8 cellular contexts compared by ENCODE assay signal in the genomic region with DNA sequence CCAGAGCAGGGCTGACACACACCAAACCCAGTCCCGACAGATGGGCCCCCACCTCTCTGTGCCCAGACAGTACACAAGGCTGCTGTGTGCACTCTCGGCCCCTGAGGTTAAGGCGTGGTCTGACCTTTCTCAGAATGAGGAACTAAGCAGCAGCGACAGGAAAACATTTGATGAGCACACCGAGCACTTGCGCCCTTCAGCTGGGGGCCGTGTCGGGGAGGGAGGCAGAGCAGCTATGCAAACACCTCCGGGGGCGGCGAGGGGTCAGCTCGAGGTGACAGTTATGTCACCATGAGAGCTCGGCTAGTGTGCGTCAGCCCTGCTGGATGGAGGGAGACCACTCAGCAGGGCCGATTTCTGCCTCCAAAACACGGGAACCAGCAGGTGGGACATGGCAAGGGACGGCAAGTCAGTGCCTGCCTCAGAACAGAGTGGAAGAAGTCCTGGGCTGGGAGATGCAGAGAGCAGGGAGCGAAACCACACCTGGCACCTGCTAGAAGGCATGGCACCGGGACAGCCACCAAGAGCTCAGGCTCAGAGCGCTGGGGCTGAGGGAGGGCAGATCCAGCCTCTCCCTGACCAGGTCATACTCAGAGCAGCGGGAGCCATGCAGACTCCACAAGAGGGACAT. TPM values are rescaled to one million over a fixed set of nuclear protein-coding genes. Genes with fewer than 3 reads are reported as not detected.
DNase-seq lines count a peak whose midpoint lies in the region; ATAC-seq, FAIRE-seq and TF ChIP-seq lines count a peak whose summit lies in the region.

No MANE protein-coding gene starts in this region.

- DNase-seq in HuH-7 (ENCODE audit: low spot score) (peak; percentile 71), naive B cell (peak; percentile 90), mesothelial cell of epicardium (ENCODE audit: low spot score in 2 of 2, unreplicated experiment in 2 of 2) (no peak), HTR-8/SVneo (ENCODE audit: insufficient read length, low spot score) (no peak), iPS-NIHi7 (ENCODE audit: extremely low spot score) (no peak)
- DNase-seq in activated CD8-positive, alpha-beta T cell treated with anti-CD3 and anti-CD28 coated beads, Interleukin-2, amount 10 ng/mL, durations not matched to agents 7 days and 5 days, result peak; percentile 67

- CTCF ChIA-PET in activated CD8-positive, alpha-beta T cell treated with anti-CD3 and anti-CD28 coated beads, Interleukin-2, amount 10 ng/mL, durations not matched to agents 7 days and 5 days (lab: Charles Lee), result interaction anchor here (1.0 kb wide), 1 partner anchor 353 kb away, joined by 3 read pairs; no protein-coding TSS in a partner anchor

- no peak for FAIRE-seq in HTR-8/SVneo (lab: Jason Lieb, UNC)

- H3K9me3 Mint-ChIP-seq in activated CD8-positive, alpha-beta T cell treated with anti-CD3 and anti-CD28 coated beads, Interleukin-2, amount 10 ng/mL, durations not matched to agents 7 days and 5 days (ENCODE audit: insufficient read depth), result no peaks in the 10 kb centered on the region
- H3K9me3 Mint-ChIP-seq in naive B cell, result peaks cover 0 to 2% (median 0%) of the 10 kb centered on the region in 7 donors
- no peaks in the 10 kb centered on the region for H3K9me3 Mint-ChIP-seq in mesothelial cell of epicardium

- peak overlapping the region; percentile 20 for H3K4me3 Mint-ChIP-seq in activated CD8-positive, alpha-beta T cell treated with anti-CD3 and anti-CD28 coated beads, Interleukin-2, amount 10 ng/mL, durations not matched to agents 7 days and 5 days
- H3K4me3 Mint-ChIP-seq in naive B cell, result peak overlapping the region; percentile 68 to 93 (median 88)
- no peak overlapping the region for H3K4me3 Mint-ChIP-seq in mesothelial cell of epicardium

- H3K4me1 Mint-ChIP-seq in activated CD8-positive, alpha-beta T cell treated with anti-CD3 and anti-CD28 coated beads, Interleukin-2, amount 10 ng/mL, durations not matched to agents 7 days and 5 days (ENCODE audit: low read depth), result peaks cover 18% of the 10 kb centered on the region
- H3K4me1 Mint-ChIP-seq in naive B cell, result peaks cover 22 to 35% (median 23%) of the 10 kb centered on the region in 3 donors
- peaks cover 7% of the 10 kb centered on the region for H3K4me1 Mint-ChIP-seq in mesothelial cell of epicardium

- no peak for TF ChIP-seq CTCF in mesothelial cell of epicardium (IDR thresholded peaks at IDR 0.05; ENCODE audit: unreplicated experiment)

- ATAC-seq in GM18508 (IDR thresholded peaks at IDR 0.05; ENCODE audit: insufficient read depth, unreplicated experiment) (peak; percentile 91), GM21528 (IDR thresholded peaks at IDR 0.05; ENCODE audit: low FRiP score, unreplicated experiment) (peak; percentile 99), naive B cell (ENCODE audit: low read depth in 2 of 2) (peak; percentile 95 to 96)
- peak; percentile 88 for ATAC-seq in activated CD8-positive, alpha-beta T cell treated with anti-CD3 and anti-CD28 coated beads, Interleukin-2, amount 10 ng/mL, durations not matched to agents 7 days and 5 days

- H3K27me3 Mint-ChIP-seq in activated CD8-positive, alpha-beta T cell treated with anti-CD3 and anti-CD28 coated beads, Interleukin-2, amount 10 ng/mL, durations not matched to agents 7 days and 5 days (ENCODE audit: low read depth), result peaks cover 3% of the 10 kb centered on the region
- H3K27me3 Mint-ChIP-seq in naive B cell (no peaks in the 10 kb centered on the region), mesothelial cell of epicardium (ENCODE audit: low read depth) (no peaks in the 10 kb centered on the region)

- POLR2A ChIA-PET in activated CD8-positive, alpha-beta T cell treated with anti-CD3 and anti-CD28 coated beads, Interleukin-2, amount 10 ng/mL, durations not matched to agents 7 days and 5 days (lab: Charles Lee), result no interaction called here

- no peaks in the 10 kb centered on the region for H3K36me3 Mint-ChIP-seq in activated CD8-positive, alpha-beta T cell treated with anti-CD3 and anti-CD28 coated beads, Interleukin-2, amount 10 ng/mL, durations not matched to agents 7 days and 5 days (ENCODE audit: low read depth)
- peaks cover 0 to 6% of the 10 kb centered on the region in 2 donors for H3K36me3 Mint-ChIP-seq in naive B cell
- peaks cover 23% of the 10 kb centered on the region for H3K36me3 Mint-ChIP-seq in mesothelial cell of epicardium

- H3K27ac Mint-ChIP-seq in activated CD8-positive, alpha-beta T cell treated with anti-CD3 and anti-CD28 coated beads, Interleukin-2, amount 10 ng/mL, durations not matched to agents 7 days and 5 days, result peak overlapping the region; percentile 72
- H3K27ac Mint-ChIP-seq in naive B cell, result peak overlapping the region; percentile 98 to 100 (median 99)
- no peak overlapping the region for H3K27ac Mint-ChIP-seq in mesothelial cell of epicardium

RNA-seq across cellular contexts. Expression of gene CHST15, which starts 57.4 kb away (rescaled TPM):
- not detected for total RNA-seq in activated CD8-positive, alpha-beta T cell treated with anti-CD3 and anti-CD28 coated beads, Interleukin-2, amount 10 ng/mL, durations not matched to agents 7 days and 5 days
- polyA plus RNA-seq in naive B cell (ENCODE audit: low read depth in 6 of 6), result 10 to 100 TPM; 13.4 to 19.5 (median 17.0) TPM
- 34.5 to 39.4 TPM (median 35.9 TPM) in 3 replicates for total RNA-seq in mesothelial cell of epicardium

Comparison
In these comparisons a context has a peak if more than half of its experiments do, and no peak if none do; other contexts are left out.
1. DNase-seq: peak in HuH-7 (single experiment), activated CD8-positive, alpha-beta T cell treated with anti-CD3 and anti-CD28 coated beads, Interleukin-2, amount 10 ng/mL, durations not matched to agents 7 days and 5 days (single experiment) and naive B cell (single experiment); none in mesothelial cell of epicardium (0 of 2), HTR-8/SVneo (single experiment) and iPS-NIHi7 (single experiment).
2. RNA of gene CHST15, which starts 57.4 kb away (total RNA-seq): 34.5 to 39.4 TPM in mesothelial cell of epicardium; not detected in activated CD8-positive, alpha-beta T cell treated with anti-CD3 and anti-CD28 coated beads, Interleukin-2, amount 10 ng/mL, durations not matched to agents 7 days and 5 days; every median in the first group is over 10 times any median in the second.
3. Peak in every context shown above with its lines, with median percentiles within 50 percentile points of each other: ATAC-seq.